ENCODE assay signal across 19 cellular contexts in genomic region chr5:81759632-81760005, GRCh38. TPM values are rescaled to one million over a fixed set of nuclear protein-coding genes. Genes with fewer than 3 reads are reported as not detected.
A peak's percentile ranks its signal among the peaks of the same experiment; 100 is the strongest.
DNase-seq lines count a peak whose midpoint lies in the region; FAIRE-seq and TF ChIP-seq lines count a peak whose summit lies in the region.
"Had no signal": no experiment of that assay in that cellular context is flagged by ENCODE, and none has a peak within 500 bp of the region (broad histone marks: within the 10 kb centered on the region; RNA-seq: fewer than 3 reads in every experiment).

No MANE protein-coding gene starts in this region.

- H3K36me3 Mint-ChIP-seq in activated naive CD4-positive, alpha-beta T cell treated with anti-CD3 and anti-CD28 coated beads, Interleukin-2, amount 50 U/mL, for 24 hours = no peaks in the 10 kb centered on the region
- no peaks in the 10 kb centered on the region for H3K36me3 Mint-ChIP-seq in activated naive CD4-positive, alpha-beta T cell treated with anti-CD3 and anti-CD28 coated beads for 36 hours (ENCODE audit: low read depth)

- peak overlapping the region; percentile 20 for H3K4me3 ChIP-seq in OCI-LY7 (ENCODE audit: low read depth, low read length, poor library complexity, severe bottlenecking)
- H3K4me3 ChIP-seq in endothelial cell of umbilical vein (replicated peaks in 1 of 3; ENCODE audit: insufficient read depth in 1 of 3, low read depth in 1 of 3, low read length in 3 of 3) = no peak overlapping the region
- no peak overlapping the region for H3K4me3 ChIP-seq in sigmoid colon
- H3K4me3 ChIP-seq: cardiac muscle cell, heart right ventricle, upper lobe of left lung had no signal

- H3K9me3 ChIP-seq in OCI-LY7 (ENCODE audit: low read length) = no peaks in the 10 kb centered on the region
- no peaks in the 10 kb centered on the region for H3K9me3 ChIP-seq in endothelial cell of umbilical vein (replicated peaks; ENCODE audit: control insufficient read depth, insufficient read depth, low read length)
- no peaks in the 10 kb centered on the region for H3K9me3 ChIP-seq in sigmoid colon
- H3K9me3 ChIP-seq: heart right ventricle, upper lobe of left lung had no signal

- H3K9me3 Mint-ChIP-seq in activated naive CD4-positive, alpha-beta T cell treated with anti-CD3 and anti-CD28 coated beads, Interleukin-2, amount 50 U/mL, for 24 hours = no peaks in the 10 kb centered on the region
- no peaks in the 10 kb centered on the region for H3K9me3 Mint-ChIP-seq in activated naive CD4-positive, alpha-beta T cell treated with anti-CD3 and anti-CD28 coated beads for 36 hours
- H3K9me3 Mint-ChIP-seq: activated T-cell treated with anti-CD3 and anti-CD28 coated beads, Interleukin-2, amount 50 U/mL, for 4 hours; stimulated activated naive CD8-positive, alpha-beta T cell treated with anti-CD3 and anti-CD28 coated beads, Interleukin-15, Interleukin-2, amounts not matched to agents 100 ng/mL and 50 ng/mL, for 24 hours had no signal

- peaks cover 27% of the 10 kb centered on the region for H3K4me1 ChIP-seq in OCI-LY7 (ENCODE audit: insufficient read depth, low read length, poor library complexity, severe bottlenecking)
- peaks cover 13% of the 10 kb centered on the region for H3K4me1 ChIP-seq in endothelial cell of umbilical vein (ENCODE audit: control insufficient read depth, extremely low read depth, insufficient read depth, low read length)
- peaks cover 0 to 21% (median 15%) of the 10 kb centered on the region in 4 donors for H3K4me1 ChIP-seq in sigmoid colon

- no peak overlapping the region for H3K4me3 Mint-ChIP-seq in activated naive CD4-positive, alpha-beta T cell treated with anti-CD3 and anti-CD28 coated beads, Interleukin-2, amount 50 U/mL, for 24 hours
- no peak overlapping the region for H3K4me3 Mint-ChIP-seq in activated naive CD4-positive, alpha-beta T cell treated with anti-CD3 and anti-CD28 coated beads for 36 hours
- H3K4me3 Mint-ChIP-seq: activated T-cell treated with anti-CD3 and anti-CD28 coated beads, Interleukin-2, amount 50 U/mL, for 4 hours; stimulated activated naive CD8-positive, alpha-beta T cell treated with anti-CD3 and anti-CD28 coated beads, Interleukin-15, Interleukin-2, amounts not matched to agents 100 ng/mL and 50 ng/mL, for 24 hours had no signal

- no peaks in the 10 kb centered on the region for H3K9me1 ChIP-seq in endothelial cell of umbilical vein (replicated peaks; ENCODE audit: control insufficient read depth, extremely low read depth, insufficient read depth, low read length)

- no peak for TF ChIP-seq EP300 in sigmoid colon (IDR thresholded peaks at IDR 0.05)

- DNase-seq in activated naive CD4-positive, alpha-beta T cell treated with anti-CD3 and anti-CD28 coated beads for 36 hours = no peak
- DNase-seq in OCI-LY7 (ENCODE audit: low spot score) = peak; percentile 36
- DNase-seq in endothelial cell of umbilical vein (ENCODE audit: low read depth, low spot score) = peak; percentile 51
- no peak for DNase-seq in sigmoid colon
- DNase-seq in AG08395 (ENCODE audit: low spot score) = no peak
- no peak for DNase-seq in activated CD4-positive, alpha-beta T cell treated with anti-CD3 and anti-CD28 coated beads, Interleukin-2, amount 50 U/mL, for 4 hours
- DNase-seq in NCI-H1105 treated with DMSO at 0.1 percent for 48 hours (lab: John Stamatoyannopoulos, UW) = no peak
- DNase-seq: 8988T; activated T-cell treated with anti-CD3 and anti-CD28 coated beads, Interleukin-2, amount 50 U/mL, for 4 hours; DMS153; effector memory CD4-positive, alpha-beta T cell; NCI-H2107; upper lobe of left lung had no signal

- POLR2A ChIA-PET in OCI-LY7 (lab: Charles Lee) (interaction anchor here (0.7 to 2.6 kb wide), 3 partner anchors 9 to 80 kb away, joined by 3 to 11 read pairs (median 3); partner anchors contain the start of gene SSBP2), endothelial cell of umbilical vein (lab: Charles Lee) (interaction anchor here (0.6 kb wide), 1 partner anchor 99 kb away, joined by 3 read pairs; no protein-coding TSS in a partner anchor)

- BruUV-seq in OCI-LY7 (replicated peaks; lab: Mats Ljungman, UMichigan) (no TSS peak), endothelial cell of umbilical vein (replicated peaks; lab: Mats Ljungman, UMichigan) (no TSS peak)

- TF ChIP-seq POLR2A in endothelial cell of umbilical vein (IDR thresholded peaks at IDR 0.05; ENCODE audit: low read depth, low read length) (no peak), sigmoid colon (IDR thresholded peaks at IDR 0.05) (no peak)

- no peaks in the 10 kb centered on the region for H3K9me2 ChIP-seq in OCI-LY7 (ENCODE audit: insufficient read depth, low read length)

- intact Hi-C loops in activated naive CD4-positive, alpha-beta T cell treated with anti-CD3 and anti-CD28 coated beads for 36 hours (cut with micrococcal nuclease) = loop anchor here (10.0 kb wide), 1 partner anchor 345 kb away; no protein-coding TSS in a partner anchor
- intact Hi-C loops in OCI-LY7 (cut with micrococcal nuclease; ENCODE audit: unreplicated experiment) = loop anchor here (10.0 kb wide), 1 partner anchor 465 kb away; no protein-coding TSS in a partner anchor
- intact Hi-C loops in endothelial cell of umbilical vein (cut with micrococcal nuclease) = loop anchor here (10.0 kb wide), 1 partner anchor 795 kb away; the partner anchor contains the start of gene RASGRF2
- intact Hi-C loops in sigmoid colon (cut with DNase I) = loop anchor here (2.0 kb wide), 1 partner anchor 17 kb away; no protein-coding TSS in a partner anchor

- peak overlapping the region; percentile 65 for H3K4me2 ChIP-seq in OCI-LY7 (ENCODE audit: low read length)
- H3K4me2 ChIP-seq in endothelial cell of umbilical vein (ENCODE audit: insufficient read depth, low read length) = peak overlapping the region; percentile 13

- no peaks in the 10 kb centered on the region for H3K36me3 ChIP-seq in OCI-LY7 (ENCODE audit: insufficient read depth, low read length)
- no peaks in the 10 kb centered on the region for H3K36me3 ChIP-seq in endothelial cell of umbilical vein (ENCODE audit: control insufficient read depth in 2 of 2, extremely low read depth in 1 of 2, insufficient read depth in 2 of 2, low read length in 2 of 2)
- no peaks in the 10 kb centered on the region for H3K36me3 ChIP-seq in sigmoid colon
- H3K36me3 ChIP-seq: cardiac muscle cell, heart right ventricle, upper lobe of left lung had no signal

- CTCF ChIA-PET in activated naive CD4-positive, alpha-beta T cell treated with anti-CD3 and anti-CD28 coated beads for 36 hours (lab: Charles Lee) = interaction anchor here (0.8 kb wide), 1 partner anchor 10 kb away, joined by 3 read pairs; no protein-coding TSS in a partner anchor
- CTCF ChIA-PET in OCI-LY7 (lab: Charles Lee; ENCODE audit: unreplicated experiment) (interaction anchor here (0.6 to 0.9 kb wide), 2 partner anchors 10 to 71 kb away, joined by 3 read pairs; no protein-coding TSS in a partner anchor), endothelial cell of umbilical vein (lab: Charles Lee) (interaction anchor here (0.7 to 1.3 kb wide), 4 partner anchors 12 to 305 kb away, joined by 3 to 4 read pairs (median 3); no protein-coding TSS in a partner anchor)

- H3K27ac ChIP-seq in OCI-LY7 (ENCODE audit: low read depth, low read length, poor library complexity, severe bottlenecking) = no peak overlapping the region
- H3K27ac ChIP-seq in endothelial cell of umbilical vein (ENCODE audit: insufficient read depth, low read depth, low read length) = no peak overlapping the region
- peak overlapping the region in 3 of 4 donors; percentile 5 to 43 (median 22) for H3K27ac ChIP-seq in sigmoid colon
- H3K27ac ChIP-seq: C4-2B, cardiac muscle cell had no signal

- no peaks in the 10 kb centered on the region for H4K20me1 ChIP-seq in OCI-LY7 (ENCODE audit: insufficient read depth, low read length)
- no peaks in the 10 kb centered on the region for H4K20me1 ChIP-seq in endothelial cell of umbilical vein (replicated peaks; ENCODE audit: control insufficient read depth, extremely low read depth, insufficient read depth, low read length)

- H3K27me3 ChIP-seq in endothelial cell of umbilical vein (ENCODE audit: control insufficient read depth in 2 of 2, insufficient read depth in 2 of 2, low read length in 2 of 2) (no peaks in the 10 kb centered on the region), sigmoid colon (no peaks in the 10 kb centered on the region)
- H3K27me3 ChIP-seq: cardiac muscle cell, heart right ventricle, upper lobe of left lung had no signal

- TF ChIP-seq CTCF in OCI-LY7 (conservative IDR thresholded peaks at IDR 0.05; ENCODE audit: low read length) (no peak), endothelial cell of umbilical vein (IDR thresholded peaks at IDR 0.05; ENCODE audit: extremely low read depth in 1 of 2, insufficient read depth in 1 of 2, low read depth in 1 of 2, low read length in 2 of 2) (no peak), sigmoid colon (IDR thresholded peaks at IDR 0.05) (no peak)

- WGBS in sigmoid colon, 2 donors = 57 to 61% methylated on average over 6 of the region's 6 CpGs

- no peak for FAIRE-seq in endothelial cell of umbilical vein (lab: Jason Lieb, UNC)
- FAIRE-seq: RCC 7860 had no signal

- H3K4me1 Mint-ChIP-seq in activated naive CD4-positive, alpha-beta T cell treated with anti-CD3 and anti-CD28 coated beads, Interleukin-2, amount 50 U/mL, for 24 hours = peaks cover 32% of the 10 kb centered on the region
- peaks cover 29% of the 10 kb centered on the region for H3K4me1 Mint-ChIP-seq in activated naive CD4-positive, alpha-beta T cell treated with anti-CD3 and anti-CD28 coated beads for 36 hours (ENCODE audit: low read depth)

- H3K27me3 Mint-ChIP-seq in activated naive CD4-positive, alpha-beta T cell treated with anti-CD3 and anti-CD28 coated beads, Interleukin-2, amount 50 U/mL, for 24 hours = no peaks in the 10 kb centered on the region
- H3K27me3 Mint-ChIP-seq in activated naive CD4-positive, alpha-beta T cell treated with anti-CD3 and anti-CD28 coated beads for 36 hours (ENCODE audit: low read depth) = no peaks in the 10 kb centered on the region
- H3K27me3 Mint-ChIP-seq: stimulated activated naive CD8-positive, alpha-beta T cell treated with anti-CD3 and anti-CD28 coated beads, Interleukin-15, Interleukin-2, amounts not matched to agents 100 ng/mL and 50 ng/mL, for 24 hours had no signal

- H2AFZ ChIP-seq in OCI-LY7 (ENCODE audit: low read length) (peak overlapping the region; percentile 35), endothelial cell of umbilical vein (ENCODE audit: low read depth, low read length) (peak overlapping the region; percentile 46)

- dilution Hi-C loops in endothelial cell of umbilical vein (cut with MboI; ENCODE audit: extremely low pct_ligation_motif_present, low sequenced_read_pairs) = no loop called here

- no peak overlapping the region for H3K9ac ChIP-seq in endothelial cell of umbilical vein (replicated peaks; ENCODE audit: extremely low read depth, insufficient read depth, low read length)

- H3K79me2 ChIP-seq in OCI-LY7 (ENCODE audit: insufficient read depth, low read depth, low read length) (no peaks in the 10 kb centered on the region), endothelial cell of umbilical vein (ENCODE audit: control insufficient read depth, insufficient read depth, low read length) (no peaks in the 10 kb centered on the region)

- peak overlapping the region; percentile 2 for H3K27ac Mint-ChIP-seq in activated naive CD4-positive, alpha-beta T cell treated with anti-CD3 and anti-CD28 coated beads, Interleukin-2, amount 50 U/mL, for 24 hours
- no peak overlapping the region for H3K27ac Mint-ChIP-seq in activated naive CD4-positive, alpha-beta T cell treated with anti-CD3 and anti-CD28 coated beads for 36 hours
- H3K27ac Mint-ChIP-seq: stimulated activated naive CD8-positive, alpha-beta T cell treated with anti-CD3 and anti-CD28 coated beads, Interleukin-15, Interleukin-2, amounts not matched to agents 100 ng/mL and 50 ng/mL, for 24 hours had no signal

RNA-seq across cellular contexts. Expression of gene SSBP2, which starts 8.7 kb away (rescaled TPM):
- total RNA-seq in activated naive CD4-positive, alpha-beta T cell treated with anti-CD3 and anti-CD28 coated beads for 36 hours = 10 to 100 TPM; 14.5 to 14.7 TPM
- total RNA-seq in OCI-LY7 (2014; rRNA removed; shearing (Covaris generic)) = 131 and 172 TPM in 2 replicates
- 140 and 160 TPM in 2 replicates for total RNA-seq in OCI-LY7 (2022)
- total RNA-seq in endothelial cell of umbilical vein = 7.9 and 9.6 TPM in 2 replicates
- 11.3 and 11.5 TPM in 2 replicates for polyA plus RNA-seq in endothelial cell of umbilical vein
- polyA plus RNA-seq in endothelial cell of umbilical vein (2011; cell fraction: cytosol; rRNA removed) = 14.5 and 14.9 TPM in 2 replicates
- 19.1 and 23.3 TPM in 2 replicates for polyA plus RNA-seq in endothelial cell of umbilical vein (2011; cell fraction: nucleus; rRNA removed)
- 9.3 and 10.5 TPM in 2 replicates for polyA plus RNA-seq in endothelial cell of umbilical vein (2012)
- 15.7 and 16.4 TPM in 2 replicates for polyA minus RNA-seq in endothelial cell of umbilical vein
- polyA minus RNA-seq in endothelial cell of umbilical vein (2011; cell fraction: cytosol; rRNA and poly(A)+ RNA removed) = 5.9 TPM
- polyA minus RNA-seq in endothelial cell of umbilical vein (2011; cell fraction: nucleus; rRNA and poly(A)+ RNA removed) = 16.5 and 21.1 TPM in 2 replicates
- 10 to 100 TPM; 68.7 to 89.2 (median 84.6) TPM for total RNA-seq in sigmoid colon
- 10 to 100 TPM in 2 of 3 donors, 1 to 10 TPM in 1; 9.9 to 19.2 (median 14.1) TPM for polyA plus RNA-seq in sigmoid colon

Comparison
In these comparisons a context has a peak if more than half of its experiments do, and no peak if none do; other contexts are left out.
1. DNase-seq: peak in OCI-LY7 (single experiment) and endothelial cell of umbilical vein (single experiment); none in activated naive CD4-positive, alpha-beta T cell treated with anti-CD3 and anti-CD28 coated beads for 36 hours (single experiment), sigmoid colon (single experiment), AG08395 (single experiment), activated CD4-positive, alpha-beta T cell treated with anti-CD3 and anti-CD28 coated beads, Interleukin-2, amount 50 U/mL, for 4 hours (0 of 2) and NCI-H1105 treated with DMSO at 0.1 percent for 48 hours (single experiment).
2. H3K27ac ChIP-seq: peak in sigmoid colon (3 of 4); none in OCI-LY7 (single experiment) and endothelial cell of umbilical vein (single experiment).